Comparison of ENCODE assay signal across 23 cellular contexts in the genomic region with DNA sequence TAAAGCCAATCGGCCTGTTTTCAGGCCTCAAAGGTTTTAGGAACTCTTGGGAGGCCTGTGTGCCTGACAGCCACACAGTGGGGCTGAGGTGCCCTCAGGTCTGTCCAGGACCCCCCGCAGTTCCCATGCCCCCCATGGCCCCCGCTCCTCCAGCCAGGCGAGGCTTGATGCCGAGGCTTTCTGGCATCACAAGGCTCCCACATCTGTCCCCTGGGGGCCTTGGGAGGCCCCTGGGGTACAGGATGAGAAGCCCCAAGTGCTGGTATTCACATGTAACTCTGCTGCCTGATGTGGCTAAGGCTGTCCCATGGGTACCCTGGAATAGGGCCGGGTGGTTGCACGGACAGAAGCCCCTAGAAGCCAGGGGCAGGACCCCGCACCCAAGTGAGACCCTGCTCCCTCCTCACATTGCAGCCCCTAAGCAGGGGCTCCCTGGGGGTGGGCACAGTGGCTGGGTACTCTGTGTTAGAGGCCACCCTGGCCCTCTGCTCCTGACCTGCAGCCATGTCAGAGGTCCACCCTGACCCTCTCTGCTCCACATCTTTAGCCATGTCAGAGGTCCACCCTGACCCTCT. TPM values are rescaled to one million over a fixed set of nuclear protein-coding genes. Genes with fewer than 3 reads are reported as not detected.
DNase-seq lines count a peak whose midpoint lies in the region; ATAC-seq, FAIRE-seq and TF ChIP-seq lines count a peak whose summit lies in the region.
"Had no signal": no experiment of that assay in that cellular context is flagged by ENCODE, and none has a peak within 500 bp of the region (broad histone marks: within the 10 kb centered on the region; RNA-seq: fewer than 3 reads in every experiment).

No MANE protein-coding gene starts in this region.

- H3K36me3 Mint-ChIP-seq in CD14-positive monocyte (peaks cover 21 to 30% of the 10 kb centered on the region in 2 donors), HFFc6 (ENCODE audit: low read depth) (no peaks in the 10 kb centered on the region)
- H3K36me3 Mint-ChIP-seq: activated naive CD8-positive, alpha-beta T cell; mesothelial cell of epicardium had no signal

- intact Hi-C loops in CD14-positive monocyte (cut with micrococcal nuclease): no loop called here

- H3K27ac ChIP-seq in OCI-LY3 (ENCODE audit: low read length): peak overlapping the region; percentile 87
- H3K27ac ChIP-seq: foreskin keratinocyte, prostate gland, thyroid gland had no signal

- DNase-seq in CD14-positive monocyte (ENCODE audit: low spot score) (no peak), GM12891 (ENCODE audit: insufficient read length, low spot score) (no peak), HFFc6 (no peak), GM19240 (ENCODE audit: insufficient read length, low spot score) (no peak)
- DNase-seq in activated CD8-positive, alpha-beta memory T cell treated with anti-CD3 and anti-CD28 coated beads, Interleukin-2, amount 50 U/mL, for 4 hours: no peak
- DNase-seq: activated CD4-positive, alpha-beta T cell treated with anti-CD3 and anti-CD28 coated beads, Interleukin-2, amount 10 ng/mL, durations not matched to agents 24 days and 14 days; CD4-positive, alpha-beta T cell; effector CD4-positive, alpha-beta T cell; foreskin keratinocyte; NCI-H1694; NCI-H2171 treated with DMSO at 0.1 percent for 48 hours; NCI-H526 treated with DMSO at 0.1 percent for 48 hours; SHP77 treated with DMSO at 0.1 percent for 48 hours; stimulated activated CD4-positive, alpha-beta T cell treated with anti-CD3 and anti-CD28 coated beads, Interleukin-1b, Interleukin-23, amount 100 ng/mL, for 48 hours; thyroid gland had no signal

- H3K9me3 ChIP-seq in OCI-LY3 (ENCODE audit: insufficient read depth, low read length): no peaks in the 10 kb centered on the region
- no peaks in the 10 kb centered on the region for H3K9me3 ChIP-seq in mononuclear cell (ENCODE audit: low read depth, low read length)
- H3K9me3 ChIP-seq: prostate gland, thyroid gland had no signal

- H3K27me3 ChIP-seq in OCI-LY3 (ENCODE audit: low read depth, low read length): no peaks in the 10 kb centered on the region
- no peaks in the 10 kb centered on the region for H3K27me3 ChIP-seq in mononuclear cell (ENCODE audit: insufficient read depth, low read length)
- H3K27me3 ChIP-seq: thyroid gland had no signal

- peak overlapping the region; percentile 94 to 99 for H3K4me3 Mint-ChIP-seq in CD14-positive monocyte
- no peak overlapping the region for H3K4me3 Mint-ChIP-seq in HFFc6
- H3K4me3 Mint-ChIP-seq: activated CD4-positive, alpha-beta T cell treated with anti-CD3 and anti-CD28 coated beads, Interleukin-2, amount 10 ng/mL, durations not matched to agents 24 days and 14 days; activated naive CD8-positive, alpha-beta T cell; activated T-helper 17 cell treated with anti-CD3 and anti-CD28 coated beads, Interleukin-2, amount 50 U/mL, for 72 hours; CD4-positive, alpha-beta T cell; mesothelial cell of epicardium had no signal

- no peak for TF ChIP-seq POLR2A in GM12891 (IDR thresholded peaks at IDR 0.05; ENCODE audit: low read depth, low read length)

- H2AFZ ChIP-seq in OCI-LY3 (ENCODE audit: low read depth, low read length): no peak overlapping the region

- no peaks in the 10 kb centered on the region for H4K20me1 ChIP-seq in OCI-LY3 (ENCODE audit: insufficient read depth, low read length)

- peaks cover 56% of the 10 kb centered on the region for H3K79me2 ChIP-seq in OCI-LY3 (ENCODE audit: low read length)

- TF ChIP-seq CTCF in CD14-positive monocyte (IDR thresholded peaks at IDR 0.05) (no peak), OCI-LY3 (IDR thresholded peaks at IDR 0.05; ENCODE audit: low read depth, low read length) (no peak), HFFc6 (IDR thresholded peaks at IDR 0.05) (no peak)

- peak; percentile 90 for FAIRE-seq in GM12891 (lab: Jason Lieb, UNC)
- FAIRE-seq: H54 had no signal

- peak overlapping the region in 3 of 7 donors; percentile 64 to 73 (median 72) for H3K27ac Mint-ChIP-seq in CD14-positive monocyte
- no peak overlapping the region for H3K27ac Mint-ChIP-seq in HFFc6
- H3K27ac Mint-ChIP-seq: activated CD4-positive, alpha-beta T cell treated with anti-CD3 and anti-CD28 coated beads, Interleukin-2, amount 10 ng/mL, durations not matched to agents 24 days and 14 days; activated naive CD8-positive, alpha-beta T cell; activated T-helper 17 cell treated with anti-CD3 and anti-CD28 coated beads, Interleukin-2, amount 50 U/mL, for 72 hours; CD4-positive, alpha-beta T cell; mesothelial cell of epicardium had no signal

- peak overlapping the region; percentile 69 for H3K4me3 ChIP-seq in OCI-LY3 (ENCODE audit: low read length)
- H3K4me3 ChIP-seq in mononuclear cell (ENCODE audit: low read length): peak overlapping the region; percentile 48
- H3K4me3 ChIP-seq: prostate gland, thyroid gland had no signal

- H3K9ac ChIP-seq in OCI-LY3 (ENCODE audit: low read length): peak overlapping the region; percentile 88

- H3K4me1 ChIP-seq in OCI-LY3 (ENCODE audit: low read length) (peaks cover 100% of the 10 kb centered on the region), mononuclear cell (ENCODE audit: insufficient read depth, low read length) (peaks cover 82% of the 10 kb centered on the region)
- H3K4me1 ChIP-seq: foreskin keratinocyte, prostate gland, thyroid gland had no signal

- no peak for ATAC-seq in HG03159 (IDR thresholded peaks at IDR 0.05; ENCODE audit: unreplicated experiment)
- ATAC-seq: activated T-helper 17 cell treated with anti-CD3 and anti-CD28 coated beads, Interleukin-2, amount 50 U/mL, for 72 hours; foreskin keratinocyte had no signal

- H3K27me3 Mint-ChIP-seq in CD14-positive monocyte (ENCODE audit: low read depth in 3 of 3) (peaks cover 0 to 10% (median 3%) of the 10 kb centered on the region in 3 donors), HFFc6 (ENCODE audit: insufficient read depth) (peaks cover 26% of the 10 kb centered on the region)

- peak overlapping the region; percentile 62 for H3K4me2 ChIP-seq in OCI-LY3 (ENCODE audit: low read length)

- peaks cover 0 to 3% (median 0%) of the 10 kb centered on the region in 7 donors for H3K9me3 Mint-ChIP-seq in CD14-positive monocyte
- H3K9me3 Mint-ChIP-seq in HFFc6: no peaks in the 10 kb centered on the region
- H3K9me3 Mint-ChIP-seq: activated CD4-positive, alpha-beta T cell treated with anti-CD3 and anti-CD28 coated beads, Interleukin-2, amount 10 ng/mL, durations not matched to agents 24 days and 14 days; activated T-helper 17 cell treated with anti-CD3 and anti-CD28 coated beads, Interleukin-2, amount 50 U/mL, for 72 hours; CD4-positive, alpha-beta T cell; mesothelial cell of epicardium had no signal

- H3K36me3 ChIP-seq in OCI-LY3 (replicated peaks; ENCODE audit: low read depth, low read length): peaks cover 10% of the 10 kb centered on the region
- H3K36me3 ChIP-seq: prostate gland, thyroid gland had no signal

- H3K4me1 Mint-ChIP-seq in CD14-positive monocyte (peaks cover 81% of the 10 kb centered on the region), HFFc6 (ENCODE audit: low read depth) (no peaks in the 10 kb centered on the region)
- H3K4me1 Mint-ChIP-seq: activated CD4-positive, alpha-beta T cell treated with anti-CD3 and anti-CD28 coated beads, Interleukin-2, amount 10 ng/mL, durations not matched to agents 24 days and 14 days; activated T-helper 17 cell treated with anti-CD3 and anti-CD28 coated beads, Interleukin-2, amount 50 U/mL, for 72 hours; mesothelial cell of epicardium had no signal

TF ChIP-seq in GM12891, 5 proteins besides CTCF, POLR2A, EP300 and RAD21:
- TF ChIP-seq POLR2AphosphoS5 (IDR thresholded peaks at IDR 0.05; ENCODE audit: low read depth, low read length) (no peak), SPI1 (IDR thresholded peaks at IDR 0.05; ENCODE audit: low read depth, low read length) (no peak), POU2F2 (IDR thresholded peaks at IDR 0.05; ENCODE audit: low read depth, low read length) (no peak), PAX5 (IDR thresholded peaks at IDR 0.05; ENCODE audit: insufficient read depth, low read length, severe bottlenecking) (no peak), TAF1 (IDR thresholded peaks at IDR 0.05; ENCODE audit: low read depth, low read length) (no peak)

RNA-seq across cellular contexts. Expression of gene CBFA2T3, which starts 2.3 kb away (rescaled TPM):
- polyA plus RNA-seq in CD14-positive monocyte: 1 to 10 TPM; 5.3 to 6.2 TPM
- 15.1 TPM for polyA plus RNA-seq in GM12891 (2012; ENCODE audit: low read depth, missing spikeins)
- total RNA-seq in mononuclear cell: 1.3 TPM
- total RNA-seq in HFFc6 (2021; fragmentation: NEBNext Ultra II Directional; extraction: Animal tissue kit (Norgen Biotek cat#: 25700)): not detected
- total RNA-seq: activated CD4-positive, alpha-beta T cell treated with anti-CD3 and anti-CD28 coated beads, Interleukin-2, amount 10 ng/mL, durations not matched to agents 24 days and 14 days had no signal
